20 cellular contexts compared by ENCODE assay signal in the genomic region with DNA sequence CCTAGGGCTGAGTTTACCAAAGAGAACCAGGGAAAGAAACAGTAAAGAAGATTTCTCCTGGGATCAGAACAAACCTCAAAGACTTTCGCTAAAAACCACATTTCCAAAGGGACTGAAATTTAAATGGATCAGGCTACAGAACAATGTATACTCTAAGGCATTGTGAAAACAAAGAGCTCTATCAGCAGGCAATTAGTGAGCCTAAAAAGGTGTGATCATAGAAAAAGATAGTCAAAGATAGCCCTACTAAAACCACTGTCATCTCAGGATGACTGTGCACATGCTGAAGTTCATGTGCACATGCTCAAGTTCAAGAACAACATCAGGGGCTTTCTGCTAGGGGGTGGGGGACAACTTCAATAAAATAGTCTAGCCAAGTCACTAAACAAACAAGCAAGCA. TPM values are rescaled to one million over a fixed set of nuclear protein-coding genes. Genes with fewer than 3 reads are reported as not detected.
A peak's percentile ranks its signal among the peaks of the same experiment; 100 is the strongest.
DNase-seq lines count a peak whose midpoint lies in the region; ATAC-seq and TF ChIP-seq lines count a peak whose summit lies in the region.
"Had no signal": no experiment of that assay in that cellular context is flagged by ENCODE, and none has a peak within 500 bp of the region (broad histone marks: within the 10 kb centered on the region; RNA-seq: fewer than 3 reads in every experiment).

No MANE protein-coding gene starts in this region.

- H3K36me3 ChIP-seq in HUES6 (ENCODE audit: control insufficient read depth, insufficient read depth, low read length), result no peaks in the 10 kb centered on the region
- H3K36me3 ChIP-seq: BLaER1 had no signal

- DNase-seq in lower leg skin (ENCODE audit: low spot score in 2 of 2), result no peak
- DNase-seq in COLO829 (ENCODE audit: low spot score), result no peak
- DNase-seq: 8988T; Calu3; CD4-positive, alpha-beta memory T cell; DMS 273 treated with DMSO at 0.1 percent for 48 hours; DMS53; DND-41; EL; GM23248; HCEC 1CT had no signal

- WGBS in lower leg skin, 2 donors, result 48 to 88% methylated on average over 1 of the region's 1 CpG

- ATAC-seq in GM18502 (IDR thresholded peaks at IDR 0.05; ENCODE audit: poor library complexity, unreplicated experiment) (peak; percentile 78), GM18868 (IDR thresholded peaks at IDR 0.05; ENCODE audit: unreplicated experiment) (peak; percentile 97), HG02885 (IDR thresholded peaks at IDR 0.05; ENCODE audit: poor library complexity, unreplicated experiment) (peak; percentile 83), HG02588 (IDR thresholded peaks at IDR 0.05; ENCODE audit: unreplicated experiment) (no peak), GM21717 (IDR thresholded peaks at IDR 0.05; ENCODE audit: unreplicated experiment) (no peak)

- intact Hi-C loops in lower leg skin (cut with DNase I; ENCODE audit: low total_unique reads), result no loop called here

- no peak for TF ChIP-seq CTCF in lower leg skin (IDR thresholded peaks at IDR 0.05)

- H3K9ac ChIP-seq in HUES6 (ENCODE audit: low read length), result no peak overlapping the region
- H3K9ac ChIP-seq: BLaER1, GM23248, KMS-11 had no signal

- H3K4me3 ChIP-seq in HUES6 (ENCODE audit: low read depth, low read length) (no peak overlapping the region), lower leg skin (ENCODE audit: low read depth, poor library complexity, severe bottlenecking) (no peak overlapping the region)
- H3K4me3 ChIP-seq: BLaER1, GM23248 had no signal

- peaks cover 15% of the 10 kb centered on the region for H3K9me3 ChIP-seq in HUES6 (ENCODE audit: control insufficient read depth, insufficient read depth, low read depth, low read length)

- no peaks in the 10 kb centered on the region for H3K27me3 ChIP-seq in HUES6 (ENCODE audit: control insufficient read depth, insufficient read depth, low read length)

- 0 out of 2 replicates have a peak overlapping the region, but pooled peaks have one; percentile 35 for H3K27ac ChIP-seq in HUES6 (ENCODE audit: low read depth, low read length)
- H3K27ac ChIP-seq: BLaER1, GM23248, KMS-11 had no signal

- TF ChIP-seq POLR2A in lower leg skin (IDR thresholded peaks at IDR 0.05), result no peak

- peaks cover 45% of the 10 kb centered on the region for H3K4me1 ChIP-seq in HUES6 (ENCODE audit: control insufficient read depth, insufficient read depth, low read length)
- H3K4me1 ChIP-seq: BLaER1 had no signal

RNA-seq across cellular contexts. Expression of gene SMIM10L2A, which starts 12.9 kb away (rescaled TPM):
- 1 to 10 TPM; 1.3 to 2.6 (median 1.9) TPM for total RNA-seq in lower leg skin
- total RNA-seq: G401, GM23248 had no signal

Comparison
In these comparisons a context has a peak if more than half of its experiments do, and no peak if none do; other contexts are left out.
1. ATAC-seq: peak in GM18502 (single experiment), GM18868 (single experiment) and HG02885 (single experiment); none in HG02588 (single experiment) and GM21717 (single experiment).